Comparison of ENCODE assay signal across 1 cellular context in the genomic region with DNA sequence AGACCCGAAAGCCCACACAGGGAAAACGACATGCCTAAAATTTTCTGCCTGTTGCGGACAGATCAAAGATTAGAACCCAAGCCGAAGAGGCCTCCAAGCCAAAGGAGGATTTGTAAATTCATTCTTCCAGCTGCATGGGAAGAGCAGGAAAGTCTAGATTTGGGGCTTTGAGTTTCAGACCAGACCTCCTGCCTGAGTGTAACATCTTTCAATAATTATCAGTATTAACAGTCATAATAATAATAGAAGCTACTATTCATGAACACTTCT.
TF ChIP-seq lines count a peak whose summit lies in the region.

No MANE protein-coding gene starts in this region.

TF ChIP-seq in HCT116, 20 proteins besides CTCF, POLR2A, EP300 and RAD21 (continued from another document):
- TF ChIP-seq, protein P1, sequence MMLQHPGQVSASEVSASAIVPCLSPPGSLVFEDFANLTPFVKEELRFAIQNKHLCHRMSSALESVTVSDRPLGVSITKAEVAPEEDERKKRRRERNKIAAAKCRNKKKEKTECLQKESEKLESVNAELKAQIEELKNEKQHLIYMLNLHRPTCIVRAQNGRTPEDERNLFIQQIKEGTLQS (IDR thresholded peaks at IDR 0.05) = no peak
- no peak for TF ChIP-seq EZH2phosphoT487 (IDR thresholded peaks at IDR 0.05; ENCODE audit: borderline replicate concordance)
- TF ChIP-seq JUND (IDR thresholded peaks at IDR 0.05) = no peak
- no peak for TF ChIP-seq FOSL1 (IDR thresholded peaks at IDR 0.05; ENCODE audit: low read depth)
- TF ChIP-seq CEBPB (IDR thresholded peaks at IDR 0.05; ENCODE audit: low read depth) = no peak
